In genomic region chrX:52979993-52980392, GRCh38 we compare ENCODE assay signal across 1 cellular context.
TF ChIP-seq lines count a peak whose summit lies in the region.

No MANE protein-coding gene starts in this region.

TF ChIP-seq in HepG2, 621 proteins besides CTCF, POLR2A, EP300 and RAD21 (continues in another document):
- TF ChIP-seq PPARG (CRISPR knock-in tag; conservative IDR thresholded peaks at IDR 0.05) (peak; percentile 26; the same call in 1 of the 2 replicates), ARHGAP35 (CRISPR knock-in tag; IDR thresholded peaks at IDR 0.05; ENCODE audit: borderline replicate concordance) (no peak), TEAD3 (CRISPR knock-in tag; optimal IDR thresholded peaks at IDR 0.05; ENCODE audit: borderline replicate concordance) (peak; percentile 73), MED1 (CRISPR knock-in tag; IDR thresholded peaks at IDR 0.05) (peak; percentile 74), SOX13 (IDR thresholded peaks at IDR 0.05) (no peak), SOX13 (CRISPR knock-in tag; conservative IDR thresholded peaks at IDR 0.05 in 1 of 2, IDR thresholded peaks at IDR 0.05 in 1 of 2) (peak in 1 of 2 experiments; percentile 68; a peak in 1 of 4 replicates), ZBTB2 (CRISPR knock-in tag; IDR thresholded peaks at IDR 0.05; ENCODE audit: low read depth) (no peak), PAXIP1 (CRISPR knock-in tag; conservative IDR thresholded peaks at IDR 0.05) (peak; percentile 48; the same call in 1 of the 2 replicates), ZNF569 (CRISPR knock-in tag; IDR thresholded peaks at IDR 0.05; ENCODE audit: borderline replicate concordance) (no peak), PATZ1 (CRISPR knock-in tag; IDR thresholded peaks at IDR 0.05) (0 out of 2 replicates have a peak, but pooled peaks have one; percentile 30), TCF7 (IDR thresholded peaks at IDR 0.05; ENCODE audit: low read depth) (peak; percentile 40), ZNF720 (CRISPR knock-in tag; IDR thresholded peaks at IDR 0.05) (no peak), SETDB1 (CRISPR knock-in tag; IDR thresholded peaks at IDR 0.05; ENCODE audit: borderline replicate concordance) (no peak), ZNF646 (CRISPR knock-in tag; IDR thresholded peaks at IDR 0.05) (0 out of 2 replicates have a peak, but pooled peaks have one; percentile 0), ARID3A (IDR thresholded peaks at IDR 0.05; ENCODE audit: low read depth, low read length) (0 out of 2 replicates have a peak, but pooled peaks have one; percentile 22), KAT8 (CRISPR knock-in tag; IDR thresholded peaks at IDR 0.05) (peak; percentile 23; the same call in 1 of the 2 replicates), NCOA2 (CRISPR knock-in tag; IDR thresholded peaks at IDR 0.05) (0 out of 2 replicates have a peak, but pooled peaks have one; percentile 35), PRDM10 (CRISPR knock-in tag; IDR thresholded peaks at IDR 0.05; ENCODE audit: low read depth) (0 out of 2 replicates have a peak, but pooled peaks have one; percentile 31), TFAP4 (IDR thresholded peaks at IDR 0.05; ENCODE audit: borderline replicate concordance, low read depth) (no peak), TCF12 (IDR thresholded peaks at IDR 0.05) (no peak), TCF12 (CRISPR knock-in tag; IDR thresholded peaks at IDR 0.05) (no peak), CEBPB (IDR thresholded peaks at IDR 0.05; ENCODE audit: borderline replicate concordance, low read depth, low read length) (peak; percentile 67), AFF4 (CRISPR knock-in tag; IDR thresholded peaks at IDR 0.05) (no peak), SOX5 (CRISPR knock-in tag; IDR thresholded peaks at IDR 0.05; ENCODE audit: borderline replicate concordance) (peak; percentile 70; the same call in 1 of the 2 replicates)
